ENCODE assay signal across 10 cellular contexts in genomic region chr11:61671527-61671926, GRCh38. TPM values are rescaled to one million over a fixed set of nuclear protein-coding genes. Genes with fewer than 3 reads are reported as not detected.
DNase-seq lines count a peak whose midpoint lies in the region; ATAC-seq and TF ChIP-seq lines count a peak whose summit lies in the region.
"Had no signal": no experiment of that assay in that cellular context is flagged by ENCODE, and none has a peak within 500 bp of the region (broad histone marks: within the 10 kb centered on the region; RNA-seq: fewer than 3 reads in every experiment).

No MANE protein-coding gene starts in this region.

- no peak overlapping the region for H3K4me3 Mint-ChIP-seq in endothelial cell (ENCODE audit: unreplicated experiment)
- H3K4me3 Mint-ChIP-seq: IgD-negative memory B cell had no signal

- no peaks in the 10 kb centered on the region for H3K4me1 Mint-ChIP-seq in endothelial cell (ENCODE audit: unreplicated experiment)

- TF ChIP-seq EP300 in tibial nerve (IDR thresholded peaks at IDR 0.05): no peak

- DNase-seq in NCI-H748 (lab: John Stamatoyannopoulos, UW; ENCODE audit: unreplicated experiment) (peak; percentile 12), NCI-H748 treated with DMSO at 0.1 percent for 48 hours (lab: John Stamatoyannopoulos, UW) (no peak), NOMO-1 (lab: John Stamatoyannopoulos, UW; ENCODE audit: unreplicated experiment in 2 of 2) (peak; percentile 51 to 79), endothelial cell (ENCODE audit: low spot score) (peak; percentile 39), retinal pigment epithelial cell (ENCODE audit: low read depth) (no peak), tibial nerve (ENCODE audit: low spot score in 2 of 2) (no peak)
- DNase-seq: T-helper 9 cell had no signal

- no peak overlapping the region for H3K27ac ChIP-seq in tibial nerve

- H3K9me3 ChIP-seq in tibial nerve: no peaks in the 10 kb centered on the region

- no peaks in the 10 kb centered on the region for H3K36me3 ChIP-seq in tibial nerve

- H3K4me1 ChIP-seq in tibial nerve: no peaks in the 10 kb centered on the region

- H3K27me3 Mint-ChIP-seq in endothelial cell (ENCODE audit: unreplicated experiment): peaks cover 3% of the 10 kb centered on the region

- peaks cover 6% of the 10 kb centered on the region for H3K36me3 Mint-ChIP-seq in endothelial cell (ENCODE audit: low read depth, unreplicated experiment)
- H3K36me3 Mint-ChIP-seq: IgD-negative memory B cell had no signal

- TF ChIP-seq CTCF in endothelial cell (IDR thresholded peaks at IDR 0.05; ENCODE audit: unreplicated experiment): peak; percentile 44
- TF ChIP-seq CTCF in retinal pigment epithelial cell (conservative IDR thresholded peaks at IDR 0.05; ENCODE audit: low read depth, low read length): peak; percentile 71
- no peak for TF ChIP-seq CTCF in tibial nerve (IDR thresholded peaks at IDR 0.05)

- WGBS in tibial nerve, 2 donors: 49 to 50% methylated on average over 5 of the region's 5 CpGs

- H3K9me3 Mint-ChIP-seq in endothelial cell (ENCODE audit: unreplicated experiment): no peaks in the 10 kb centered on the region

- peaks cover 0 to 5% of the 10 kb centered on the region in 2 donors for H3K27me3 ChIP-seq in tibial nerve

- no peak overlapping the region for H3K27ac Mint-ChIP-seq in endothelial cell (ENCODE audit: unreplicated experiment)
- H3K27ac Mint-ChIP-seq: IgD-negative memory B cell had no signal

- no peak for ATAC-seq in GM21381 (IDR thresholded peaks at IDR 0.05; ENCODE audit: unreplicated experiment)
- no peak for ATAC-seq in GM19397 (IDR thresholded peaks at IDR 0.05; ENCODE audit: unreplicated experiment)

- no peak overlapping the region for H3K4me3 ChIP-seq in retinal pigment epithelial cell (ENCODE audit: low read length)
- H3K4me3 ChIP-seq in tibial nerve: no peak overlapping the region

- TF ChIP-seq POLR2A in tibial nerve (IDR thresholded peaks at IDR 0.05): no peak

RNA-seq across cellular contexts. Expression of gene DAGLA, which starts 8.7 kb away (rescaled TPM):
- total RNA-seq in endothelial cell (ENCODE audit: unreplicated experiment) (3.2 TPM), tibial nerve (1 to 10 TPM; 1.1 to 5.4 (median 3.0) TPM)

Comparison
In these comparisons a context has a peak if more than half of its experiments do, and no peak if none do; other contexts are left out.
1. DNase-seq: peak in NCI-H748 (single experiment), NOMO-1 (2 of 2) and endothelial cell (single experiment); none in NCI-H748 treated with DMSO at 0.1 percent for 48 hours (single experiment), retinal pigment epithelial cell (single experiment) and tibial nerve (0 of 2).
2. CTCF ChIP-seq: peak in endothelial cell (single experiment) and retinal pigment epithelial cell (single experiment); none in tibial nerve (0 of 5).